In the genomic region with DNA sequence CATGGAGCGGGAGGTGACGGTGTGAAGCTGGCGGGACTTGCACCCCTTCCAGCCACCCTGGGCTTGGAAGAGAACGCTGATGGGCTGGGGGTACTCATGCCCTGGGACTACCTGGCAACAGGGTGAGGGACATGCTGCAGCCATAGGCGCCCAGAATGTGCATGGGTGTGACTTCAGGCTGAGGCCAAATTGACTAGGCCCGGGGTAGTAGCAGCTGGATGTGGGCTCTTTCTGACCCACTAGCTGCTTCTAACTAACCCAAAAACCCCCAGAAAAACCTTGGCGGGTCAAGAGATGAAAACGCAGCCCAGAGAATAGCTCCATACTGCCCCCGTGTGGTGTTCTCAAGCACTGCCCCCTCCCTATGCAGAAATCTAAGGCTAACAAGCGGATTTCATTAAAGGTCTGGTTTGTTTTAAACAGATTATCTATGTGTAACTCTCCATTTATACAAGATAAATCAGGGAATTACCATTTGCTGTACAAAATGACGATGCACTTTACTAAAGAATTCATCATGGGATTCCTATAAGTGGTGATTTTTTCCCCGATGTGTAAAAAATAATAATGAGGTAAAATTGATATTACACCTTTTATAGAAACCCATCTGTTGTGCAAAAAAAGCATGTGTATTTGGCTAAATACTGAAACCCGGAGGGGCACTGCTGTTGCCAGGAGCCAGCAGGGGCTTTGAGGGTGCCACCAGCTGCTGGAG, we compare ENCODE assay signal across 2 cellular contexts.
TF ChIP-seq lines count a peak whose summit lies in the region.

No MANE protein-coding gene starts in this region.

TF ChIP-seq in SK-N-SH treated with all-trans-retinoic acid at 6 μM for 48 hours, 23 proteins besides CTCF, POLR2A, EP300 and RAD21:
- TF ChIP-seq BACH2 (CRISPR knock-in tag; IDR thresholded peaks at IDR 0.05; ENCODE audit: borderline replicate concordance) (peak; percentile 69; the same call in 1 of the 2 replicates), ZC3H10 (CRISPR knock-in tag; IDR thresholded peaks at IDR 0.05) (no peak), ISL1 (CRISPR knock-in tag; IDR thresholded peaks at IDR 0.05) (no peak), ARNTL (CRISPR knock-in tag; IDR thresholded peaks at IDR 0.05; ENCODE audit: borderline replicate concordance, low read depth) (0 out of 2 replicates have a peak, but pooled peaks have one; percentile 37), TSHZ2 (CRISPR knock-in tag; IDR thresholded peaks at IDR 0.05) (no peak; the same call in 1 of the 2 replicates), CSRNP3 (CRISPR knock-in tag; IDR thresholded peaks at IDR 0.05) (no peak), RARB (CRISPR knock-in tag; IDR thresholded peaks at IDR 0.05) (no peak), TCF4 (CRISPR knock-in tag; IDR thresholded peaks at IDR 0.05; ENCODE audit: borderline replicate concordance) (peak; percentile 84), ZNF8 (CRISPR knock-in tag; IDR thresholded peaks at IDR 0.05) (no peak), OSR1 (CRISPR knock-in tag; IDR thresholded peaks at IDR 0.05) (no peak), ZFP3 (CRISPR knock-in tag; IDR thresholded peaks at IDR 0.05) (no peak), GLIS3 (CRISPR knock-in tag; IDR thresholded peaks at IDR 0.05) (no peak), PPARA (CRISPR knock-in tag; IDR thresholded peaks at IDR 0.05; ENCODE audit: borderline replicate concordance) (peak; percentile 23; the same call in 1 of the 2 replicates)
- TF ChIP-seq, protein P1, sequence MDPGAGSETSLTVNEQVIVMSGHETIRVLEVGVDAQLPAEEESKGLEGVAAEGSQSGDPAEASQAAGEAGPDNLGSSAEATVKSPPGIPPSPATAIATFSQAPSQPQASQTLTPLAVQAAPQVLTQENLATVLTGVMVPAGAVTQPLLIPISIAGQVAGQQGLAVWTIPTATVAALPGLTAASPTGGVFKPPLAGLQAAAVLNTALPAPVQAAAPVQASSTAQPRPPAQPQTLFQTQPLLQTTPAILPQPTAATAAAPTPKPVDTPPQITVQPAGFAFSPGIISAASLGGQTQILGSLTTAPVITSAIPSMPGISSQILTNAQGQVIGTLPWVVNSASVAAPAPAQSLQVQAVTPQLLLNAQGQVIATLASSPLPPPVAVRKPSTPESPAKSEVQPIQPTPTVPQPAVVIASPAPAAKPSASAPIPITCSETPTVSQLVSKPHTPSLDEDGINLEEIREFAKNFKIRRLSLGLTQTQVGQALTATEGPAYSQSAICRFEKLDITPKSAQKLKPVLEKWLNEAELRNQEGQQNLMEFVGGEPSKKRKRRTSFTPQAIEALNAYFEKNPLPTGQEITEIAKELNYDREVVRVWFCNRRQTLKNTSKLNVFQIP (CRISPR knock-in tag; IDR thresholded peaks at IDR 0.05; ENCODE audit: borderline replicate concordance, low read depth): no peak

TF ChIP-seq in GM12878, 131 proteins besides CTCF, POLR2A, EP300 and RAD21:
- TF ChIP-seq NR2F1 (conservative IDR thresholded peaks at IDR 0.05): 0 out of 2 replicates have a peak, but pooled peaks have one; percentile 25
- TF ChIP-seq CREB1 (IDR thresholded peaks at IDR 0.05; ENCODE audit: low read depth): 0 out of 2 replicates have a peak, but pooled peaks have one; percentile 3
- TF ChIP-seq EZH2 (IDR thresholded peaks at IDR 0.05; ENCODE audit: borderline replicate concordance, control insufficient read depth, low read depth, low read length): no peak
- TF ChIP-seq WRNIP1 (IDR thresholded peaks at IDR 0.05; ENCODE audit: borderline replicate concordance, low read depth, low read length): no peak
- TF ChIP-seq TBL1XR1 (IDR thresholded peaks at IDR 0.05; ENCODE audit: low read depth, low read length): no peak
- TF ChIP-seq SMC3 (IDR thresholded peaks at IDR 0.05; ENCODE audit: borderline replicate concordance, low read length): peak; percentile 47; the same call in 1 of the 2 replicates
- TF ChIP-seq ZZZ3 (IDR thresholded peaks at IDR 0.05; ENCODE audit: control insufficient read depth, insufficient read length, low read depth): no peak
- TF ChIP-seq RBBP5 (conservative IDR thresholded peaks at IDR 0.05): no peak
- TF ChIP-seq YY1 (IDR thresholded peaks at IDR 0.05; ENCODE audit: low read depth, low read length): 0 out of 2 replicates have a peak, but pooled peaks have one; percentile 17
- no peak for TF ChIP-seq KDM1A (IDR thresholded peaks at IDR 0.05; ENCODE audit: borderline replicate concordance)
- TF ChIP-seq SPI1 (IDR thresholded peaks at IDR 0.05; ENCODE audit: borderline replicate concordance, insufficient read depth, low read depth, low read length): no peak
- no peak for TF ChIP-seq POLR2AphosphoS2 (IDR thresholded peaks at IDR 0.05; ENCODE audit: low read depth, low read length)
- TF ChIP-seq RFX5 (IDR thresholded peaks at IDR 0.05; ENCODE audit: low read depth, low read length): no peak
